ENCODE assay signal across 1 cellular context in genomic region chr10:87767253-87767652, GRCh38.
TF ChIP-seq lines count a peak whose summit lies in the region.

No MANE protein-coding gene starts in this region.

TF ChIP-seq in GM23338, 12 proteins besides CTCF, POLR2A, EP300 and RAD21 (continued from another document):
- TF ChIP-seq ETS1 (IDR thresholded peaks at IDR 0.05) = no peak
- TF ChIP-seq STAT1 (IDR thresholded peaks at IDR 0.05; ENCODE audit: unreplicated experiment) = no peak
- TF ChIP-seq EZH2 (IDR thresholded peaks at IDR 0.05; ENCODE audit: low read depth, unreplicated experiment) = no peak
- no peak for TF ChIP-seq NANOG (IDR thresholded peaks at IDR 0.05; ENCODE audit: borderline replicate concordance)
- no peak for TF ChIP-seq REST (IDR thresholded peaks at IDR 0.05; ENCODE audit: unreplicated experiment)
- no peak for TF ChIP-seq ZNF114 (CRISPR knock-in tag; IDR thresholded peaks at IDR 0.05)
- TF ChIP-seq ZNF331 (CRISPR knock-in tag; IDR thresholded peaks at IDR 0.05; ENCODE audit: low read depth) = no peak
- no peak for TF ChIP-seq ZNF462 (CRISPR knock-in tag; IDR thresholded peaks at IDR 0.05)
- TF ChIP-seq EZH2phosphoT487 (IDR thresholded peaks at IDR 0.05; ENCODE audit: unreplicated experiment) = no peak
